Comparison of ENCODE assay signal across 20 cellular contexts in the genomic region with DNA sequence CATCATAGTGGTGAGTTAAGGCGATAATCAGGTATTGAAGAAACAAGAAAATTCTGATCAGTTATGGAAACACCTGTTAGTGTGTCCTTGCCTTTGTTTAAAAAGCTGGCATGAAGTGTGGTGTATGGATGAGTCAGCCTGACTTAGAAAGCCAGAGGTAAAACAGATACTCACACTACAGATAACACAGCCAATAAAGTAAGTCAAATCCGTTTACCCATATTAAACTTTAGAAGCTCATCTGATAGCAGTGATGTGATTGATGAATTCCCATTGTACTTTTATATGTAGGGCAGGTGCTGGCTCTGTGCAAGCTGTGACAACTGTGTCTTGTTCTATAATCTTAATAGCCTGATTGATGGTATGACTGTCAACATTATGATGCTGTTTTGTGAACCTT.
"Had no signal": no experiment of that assay in that cellular context is flagged by ENCODE, and none has a peak within 500 bp of the region (broad histone marks: within the 10 kb centered on the region; RNA-seq: fewer than 3 reads in every experiment).

No MANE protein-coding gene starts in this region.

- H3K36me3 ChIP-seq: breast epithelium, esophagus squamous epithelium, gastrocnemius medialis, neutrophil, ovary, prostate gland, spleen, thoracic aorta, vagina had no signal

- H3K27me3 ChIP-seq: breast epithelium, esophagus squamous epithelium, gastrocnemius medialis, neutrophil, ovary, spleen, vagina had no signal

- H3K9me3 ChIP-seq: breast epithelium, esophagus squamous epithelium, gastrocnemius medialis, neutrophil, ovary, prostate gland, thoracic aorta, vagina had no signal

- H3K4me3 ChIP-seq: breast epithelium, coronary artery, esophagus squamous epithelium, gastrocnemius medialis, ovary, prostate gland, spleen, thoracic aorta, vagina had no signal

- DNase-seq: activated naive CD4-positive, alpha-beta T cell treated with Interleukin-2 at 50 U/mL for 16 hours; activated naive CD8-positive, alpha-beta T cell treated with anti-CD3 and anti-CD28 coated beads for 36 hours; activated T-cell treated with anti-CD3 and anti-CD28 coated beads, Interleukin-2, amount 50 U/mL, for 24 hours; endodermal cell; esophagus squamous epithelium; gastrocnemius medialis; head of caudate nucleus; left cardiac atrium; mesenchymal stem cell; ovary; spleen; stimulated activated CD4-positive, alpha-beta T cell treated with anti-CD3 and anti-CD28 coated beads, Interleukin-4, amount 100 ng/mL, for 24 hours; stimulated activated naive CD4-positive, alpha-beta T cell treated with Interleukin-2 at 50 U/mL for 16 hours had no signal

- ATAC-seq: gastrocnemius medialis, left cardiac atrium, WTC11 had no signal

- H3K27ac ChIP-seq: breast epithelium, coronary artery, esophagus squamous epithelium, gastrocnemius medialis, neutrophil, ovary, prostate gland, spleen, thoracic aorta, vagina had no signal

- H3K4me1 ChIP-seq: breast epithelium, esophagus squamous epithelium, gastrocnemius medialis, prostate gland, spleen, vagina had no signal
